Comparison of ENCODE assay signal across 8 cellular contexts in genomic region chr5:132227485-132228240, GRCh38. TPM values are rescaled to one million over a fixed set of nuclear protein-coding genes. Genes with fewer than 3 reads are reported as not detected.
A peak's percentile ranks its signal among the peaks of the same experiment; 100 is the strongest.
DNase-seq lines count a peak whose midpoint lies in the region; ATAC-seq and TF ChIP-seq lines count a peak whose summit lies in the region.

Gene P4HA2 (minus strand): TSS chr5:132227853. CDS start chr5:132218626, 9,227 bp downstream.

- H3K36me3 Mint-ChIP-seq in CD8-positive, alpha-beta memory T cell: no peaks in the 10 kb centered on the region
- H3K36me3 Mint-ChIP-seq in activated naive CD4-positive, alpha-beta T cell treated with anti-CD3 and anti-CD28 coated beads, Interleukin-2, amount 50 U/mL, for 72 hours: no peaks in the 10 kb centered on the region
- H3K36me3 Mint-ChIP-seq in neural crest cell (ENCODE audit: low read depth): no peaks in the 10 kb centered on the region

- CTCF ChIA-PET in CD8-positive, alpha-beta memory T cell (lab: Charles Lee): interaction anchor here (1.0 to 1.1 kb wide), 2 partner anchors 10 to 12 kb away, joined by 3 to 4 read pairs; no protein-coding TSS in a partner anchor
- CTCF ChIA-PET in OCI-LY7 (lab: Charles Lee; ENCODE audit: unreplicated experiment): no interaction called here

- no peaks in the 10 kb centered on the region for H3K79me2 ChIP-seq in OCI-LY7 (ENCODE audit: insufficient read depth, low read depth, low read length)

- no peaks in the 10 kb centered on the region for H3K9me2 ChIP-seq in OCI-LY7 (ENCODE audit: insufficient read depth, low read length)

- peak within 1 kb of the TSS; percentile 15; the same call in 1 of the 2 replicates for H2AFZ ChIP-seq in OCI-LY7 (ENCODE audit: low read length)

- TF ChIP-seq CTCF in OCI-LY7 (conservative IDR thresholded peaks at IDR 0.05; ENCODE audit: low read length) (no peak), neural crest cell (conservative IDR thresholded peaks at IDR 0.05) (peak; percentile 33), tibial nerve (IDR thresholded peaks at IDR 0.05) (peak in 4 of 5 experiments; percentile 11 to 62 (median 46))

- H3K36me3 ChIP-seq in CD8-positive, alpha-beta memory T cell (ENCODE audit: insufficient read depth, low read length): no peaks in the 10 kb centered on the region
- H3K36me3 ChIP-seq in OCI-LY7 (ENCODE audit: insufficient read depth, low read length) (no peaks in the 10 kb centered on the region), tibial nerve (no peaks in the 10 kb centered on the region)

- H3K27ac Mint-ChIP-seq in CD8-positive, alpha-beta memory T cell: peak within 1 kb of the TSS in 1 of 8 donors; percentile 26
- no peak within 1 kb of the TSS for H3K27ac Mint-ChIP-seq in activated naive CD4-positive, alpha-beta T cell treated with anti-CD3 and anti-CD28 coated beads, Interleukin-2, amount 50 U/mL, for 72 hours
- no peak within 1 kb of the TSS for H3K27ac Mint-ChIP-seq in neural crest cell (ENCODE audit: unreplicated experiment)

- H4K20me1 ChIP-seq in OCI-LY7 (ENCODE audit: insufficient read depth, low read length): no peaks in the 10 kb centered on the region

- H3K27me3 ChIP-seq in CD8-positive, alpha-beta memory T cell (ENCODE audit: insufficient read depth, low read length, poor library complexity, severe bottlenecking): no peaks in the 10 kb centered on the region
- no peaks in the 10 kb centered on the region for H3K27me3 ChIP-seq in tibial nerve

- peak within 1 kb of the TSS; percentile 53 for H3K27ac ChIP-seq in CD8-positive, alpha-beta memory T cell (ENCODE audit: low read depth, low read length)
- H3K27ac ChIP-seq in OCI-LY7 (ENCODE audit: low read depth, low read length, poor library complexity, severe bottlenecking) (no peak within 1 kb of the TSS), tibial nerve (peak within 1 kb of the TSS; percentile 84 to 95 (median 91))

- H3K4me2 ChIP-seq in OCI-LY7 (ENCODE audit: low read length): peak within 1 kb of the TSS; percentile 51; the same call in 1 of the 2 replicates

- intact Hi-C loops in OCI-LY7 (cut with micrococcal nuclease; ENCODE audit: unreplicated experiment): no loop called here

- H3K4me3 Mint-ChIP-seq in CD8-positive, alpha-beta memory T cell: peak within 1 kb of the TSS; percentile 21 to 72 (median 67)
- peak within 1 kb of the TSS; percentile 74 for H3K4me3 Mint-ChIP-seq in neural crest cell

- peak in 1 of 5 donors; percentile 19 for DNase-seq in CD8-positive, alpha-beta memory T cell
- no peak for DNase-seq in OCI-LY7 (ENCODE audit: low spot score)
- peak; percentile 61 to 65 for DNase-seq in activated naive CD4-positive, alpha-beta T cell treated with anti-CD3 and anti-CD28 coated beads, Interleukin-2, amount 50 U/mL, for 72 hours (ENCODE audit: low spot score in 2 of 2)
- DNase-seq in globus pallidus (ENCODE audit: low spot score): peak; percentile 51
- peak; percentile 58 for DNase-seq in neural crest cell (ENCODE audit: low read depth, low spot score)
- peak; percentile 64 to 70 for DNase-seq in tibial nerve (ENCODE audit: low spot score in 2 of 2)

- WGBS in tibial nerve, 2 donors: 1 to 4% methylated on average over 16 to 90 of the region's 92 CpGs

- ATAC-seq in GM19328 (IDR thresholded peaks at IDR 0.05; ENCODE audit: unreplicated experiment) (peak; percentile 91), HG03432 (IDR thresholded peaks at IDR 0.05; ENCODE audit: unreplicated experiment) (peak; percentile 93)
- peak; percentile 76 to 89 for ATAC-seq in activated naive CD4-positive, alpha-beta T cell treated with anti-CD3 and anti-CD28 coated beads, Interleukin-2, amount 50 U/mL, for 72 hours

- peak in 1 of 2 donors; percentile 67 for TF ChIP-seq EP300 in tibial nerve (IDR thresholded peaks at IDR 0.05)

- H3K4me1 ChIP-seq in CD8-positive, alpha-beta memory T cell (ENCODE audit: insufficient read depth, low read length): peaks cover 14% of the 10 kb centered on the region
- H3K4me1 ChIP-seq in OCI-LY7 (ENCODE audit: insufficient read depth, low read length, poor library complexity, severe bottlenecking) (peaks cover 47% of the 10 kb centered on the region), tibial nerve (peaks cover 0 to 55% (median 25%) of the 10 kb centered on the region in 4 donors)

- no TSS peak for BruUV-seq in OCI-LY7 (replicated peaks; lab: Mats Ljungman, UMichigan)

- POLR2A ChIA-PET in CD8-positive, alpha-beta memory T cell (lab: Charles Lee): no interaction called here
- POLR2A ChIA-PET in OCI-LY7 (lab: Charles Lee): no interaction called here

- H3K4me1 Mint-ChIP-seq in CD8-positive, alpha-beta memory T cell: peaks cover 3 to 17% (median 16%) of the 10 kb centered on the region in 3 donors
- peaks cover 5% of the 10 kb centered on the region for H3K4me1 Mint-ChIP-seq in neural crest cell

- peak within 1 kb of the TSS; percentile 7 for H3K4me3 ChIP-seq in CD8-positive, alpha-beta memory T cell (ENCODE audit: low read length)
- H3K4me3 ChIP-seq in OCI-LY7 (ENCODE audit: low read depth, low read length, poor library complexity, severe bottlenecking): peak within 1 kb of the TSS; percentile 55
- peak within 1 kb of the TSS; percentile 39 to 89 (median 70) for H3K4me3 ChIP-seq in tibial nerve

- H3K27me3 Mint-ChIP-seq in CD8-positive, alpha-beta memory T cell: peaks cover 15 to 37% of the 10 kb centered on the region in 2 donors
- H3K27me3 Mint-ChIP-seq in neural crest cell (ENCODE audit: low read depth): peaks cover 32% of the 10 kb centered on the region

- TF ChIP-seq POLR2A in tibial nerve (IDR thresholded peaks at IDR 0.05): peak in 1 of 2 donors; percentile 64

- no peaks in the 10 kb centered on the region for H3K9me3 Mint-ChIP-seq in CD8-positive, alpha-beta memory T cell
- no peaks in the 10 kb centered on the region for H3K9me3 Mint-ChIP-seq in activated naive CD4-positive, alpha-beta T cell treated with anti-CD3 and anti-CD28 coated beads, Interleukin-2, amount 50 U/mL, for 72 hours
- no peaks in the 10 kb centered on the region for H3K9me3 Mint-ChIP-seq in neural crest cell

- H3K9me3 ChIP-seq in CD8-positive, alpha-beta memory T cell (ENCODE audit: low read length): no peaks in the 10 kb centered on the region
- H3K9me3 ChIP-seq in OCI-LY7 (ENCODE audit: low read length): no peaks in the 10 kb centered on the region
- H3K9me3 ChIP-seq in tibial nerve: no peaks in the 10 kb centered on the region

RNA-seq across cellular contexts. Expression of gene P4HA2, which starts in this region (rescaled TPM):
- total RNA-seq in CD8-positive, alpha-beta memory T cell: 1 to 10 TPM; 7.2 to 7.9 TPM
- polyA plus RNA-seq in CD8-positive, alpha-beta memory T cell: not detected
- total RNA-seq in OCI-LY7 (2014; rRNA removed; shearing (Covaris generic)): 7.2 and 8.9 TPM in 2 replicates
- total RNA-seq in OCI-LY7 (2022) (0.32 and 0.33 TPM in 2 replicates), neural crest cell (10.8 and 11.3 TPM in 2 replicates), tibial nerve (10 to 100 TPM; 15.9 to 26.9 (median 22.8) TPM)
- 10 to 100 TPM in 1 of 2 donors, under 1 TPM in 1; 0.91 to 21.6 TPM for total RNA-seq in activated naive CD4-positive, alpha-beta T cell treated with anti-CD3 and anti-CD28 coated beads, Interleukin-2, amount 50 U/mL, for 72 hours

Comparison
In these comparisons a context has a peak if more than half of its experiments do, and no peak if none do; other contexts are left out.
1. H3K4me3 ChIP-seq: peak in every context shown above with its lines; median percentile 70 in tibial nerve; 55 in OCI-LY7; 7 in CD8-positive, alpha-beta memory T cell.